In the genomic region with DNA sequence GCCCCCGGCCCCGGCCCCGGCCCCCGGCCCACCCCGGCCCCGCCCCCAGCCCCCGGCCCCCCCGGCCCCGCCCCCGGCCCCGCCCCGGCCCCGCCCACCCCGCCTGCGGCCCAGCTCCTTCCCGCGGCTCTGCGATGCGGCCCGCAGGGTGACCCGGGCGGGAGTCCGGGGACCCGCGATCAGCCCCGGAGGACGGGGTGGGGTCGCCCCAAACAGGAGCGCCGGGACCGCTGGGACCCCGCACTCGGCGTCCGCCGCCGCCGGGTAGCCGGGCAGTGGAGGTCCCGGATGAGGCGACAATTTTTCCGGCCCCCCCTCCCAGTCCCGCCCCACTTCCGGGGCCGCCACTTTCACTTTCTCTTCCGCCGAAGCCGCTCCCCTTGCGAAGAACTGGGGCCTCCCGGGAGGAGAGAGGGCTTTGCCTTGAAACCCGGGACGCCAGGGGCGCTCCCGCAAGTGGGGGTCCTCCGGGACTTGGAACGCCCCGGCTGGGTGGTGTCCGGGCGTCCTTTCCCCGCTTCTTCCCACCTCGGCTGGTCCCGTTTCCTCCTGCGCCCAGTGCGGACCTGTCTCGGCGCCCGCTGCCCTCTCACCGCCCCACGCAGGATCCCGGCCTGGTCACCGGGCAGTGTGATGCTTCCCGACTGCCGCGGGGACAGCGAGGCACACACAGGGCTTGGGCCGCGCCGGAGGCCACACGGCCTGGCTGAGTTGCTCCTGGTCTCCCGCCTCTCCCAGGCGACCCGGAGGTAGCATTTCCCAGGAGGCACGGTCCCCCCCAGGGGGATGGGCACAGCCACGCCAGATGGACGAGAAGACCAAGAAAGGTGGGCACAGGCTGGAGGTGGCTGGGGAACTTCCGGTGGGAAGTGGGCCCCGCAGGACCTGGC, we compare ENCODE assay signal across 8 cellular contexts. TPM values are rescaled to one million over a fixed set of nuclear protein-coding genes. Genes with fewer than 3 reads are reported as not detected.
A peak's percentile ranks its signal among the peaks of the same experiment; 100 is the strongest.
DNase-seq lines count a peak whose midpoint lies in the region; ATAC-seq and TF ChIP-seq lines count a peak whose summit lies in the region.

A gene (plus strand): TSS at position 347 of the 890 bp plus-strand sequence. CDS start 459 bp downstream, at position 806.

- H3K36me3 Mint-ChIP-seq in natural killer cell: no peaks in the 10 kb centered on the region

- H3K9me3 Mint-ChIP-seq in natural killer cell: no peaks in the 10 kb centered on the region

- peak; percentile 37 for DNase-seq in DMS79 (lab: John Stamatoyannopoulos, UW)
- peak; percentile 91 for DNase-seq in KBM-7
- DNase-seq in RPMI7951 (ENCODE audit: low read depth): peak; percentile 90
- DNase-seq in activated T-helper 1 cell treated with anti-CD3 and anti-CD28 coated beads, Interleukin-2, amount 50 U/mL, for 16 hours (ENCODE audit: low read depth in 1 of 2, low spot score in 1 of 2): peak; percentile 75 to 83
- DNase-seq in fibroblast of mammary gland (ENCODE audit: low read depth): peak; percentile 67
- peak; percentile 92 for DNase-seq in natural killer cell
- peak; percentile 82 to 95 (median 86) for DNase-seq in stimulated activated naive CD4-positive, alpha-beta T cell (lab: John Stamatoyannopoulos, UW)

- TF ChIP-seq CTCF in fibroblast of mammary gland (conservative IDR thresholded peaks at IDR 0.05; ENCODE audit: control insufficient read depth, insufficient read depth, low read depth, low read length) (no peak), natural killer cell (IDR thresholded peaks at IDR 0.05) (no peak)

- intact Hi-C loops in natural killer cell (cut with micrococcal nuclease): loop anchor here (1.0 to 10.0 kb wide), 3 partner anchors 53 to 71 kb away; a partner anchor contains a TSS

- no peaks in the 10 kb centered on the region for H3K27me3 Mint-ChIP-seq in natural killer cell (ENCODE audit: low read depth in 2 of 2)

- peak within 1 kb of the TSS; percentile 93 for H3K4me3 ChIP-seq in fibroblast of mammary gland (ENCODE audit: control insufficient read depth, low read depth, low read length)

- peaks cover 32 to 39% of the 10 kb centered on the region in 2 donors for H3K4me1 Mint-ChIP-seq in natural killer cell

- ATAC-seq in GM21723 (IDR thresholded peaks at IDR 0.05; ENCODE audit: unreplicated experiment) (peak; percentile 69), natural killer cell (peak; percentile 82 to 92 (median 86))

- peak within 1 kb of the TSS; percentile 92 for H3K4me3 Mint-ChIP-seq in natural killer cell

- peak within 1 kb of the TSS; percentile 90 for H3K27ac Mint-ChIP-seq in natural killer cell

- in situ Hi-C loops in KBM-7 (cut with MboI; ENCODE audit: low pct_unique_long_range_greater_than_20kb, low sequenced_read_pairs): no loop called here

RNA-seq across cellular contexts. Expression of the gene that starts here (rescaled TPM):
- 106 and 141 TPM in 2 replicates for total RNA-seq in RPMI7951 (2014; rRNA removed; shearing (Covaris generic))
- total RNA-seq in natural killer cell: 100 to 1,000 TPM; 102 to 131 (median 104) TPM

Comparison
In these comparisons a context has a peak if more than half of its experiments do, and no peak if none do; other contexts are left out.
1. Peak in every context shown above with its lines: DNase-seq, ATAC-seq and H3K4me3 ChIP-seq.
2. DNase-seq: peak in every context shown above with its lines; median percentile 92 in natural killer cell; 91 in KBM-7; 90 in RPMI7951; 86 in stimulated activated naive CD4-positive, alpha-beta T cell; 79 in activated T-helper 1 cell treated with anti-CD3 and anti-CD28 coated beads, Interleukin-2, amount 50 U/mL, for 16 hours; 67 in fibroblast of mammary gland; 37 in DMS79.